In genomic region chr22:19143967-19144400, GRCh38 we compare ENCODE assay signal across 6 cellular contexts. TPM values are rescaled to one million over a fixed set of nuclear protein-coding genes. Genes with fewer than 3 reads are reported as not detected.
DNase-seq lines count a peak whose midpoint lies in the region; ATAC-seq and TF ChIP-seq lines count a peak whose summit lies in the region.

No MANE protein-coding gene starts in this region.

- H3K4me3 Mint-ChIP-seq in brain = peak overlapping the region; percentile 97 to 99 (median 99)
- peak overlapping the region; percentile 98 for H3K4me3 Mint-ChIP-seq in neural crest cell

- WGBS in heart left ventricle, 4 donors = 2 to 7% (median 3%) methylated on average over 17 of the region's 17 CpGs

- peaks cover 6 to 18% (median 13%) of the 10 kb centered on the region in 9 donors for H3K27me3 ChIP-seq in heart left ventricle

- DNase-seq in heart left ventricle (no peak), Right ventricle myocardium superior (no peak), neural crest cell (ENCODE audit: low read depth, low spot score) (no peak), NCI-H2107 (lab: John Stamatoyannopoulos, UW) (no peak), COLO668 (lab: John Stamatoyannopoulos, UW; ENCODE audit: unreplicated experiment) (no peak)

- H3K4me1 ChIP-seq in heart left ventricle = peaks cover 0 to 15% (median 9%) of the 10 kb centered on the region in 12 donors

- H3K27ac Mint-ChIP-seq in brain (peak overlapping the region; percentile 80 to 97 (median 92)), neural crest cell (ENCODE audit: unreplicated experiment) (peak overlapping the region; percentile 93)

- H3K27me3 Mint-ChIP-seq in brain (peaks cover 48% of the 10 kb centered on the region), neural crest cell (ENCODE audit: low read depth) (peaks cover 35% of the 10 kb centered on the region)

- intact Hi-C loops in heart left ventricle (cut with DNase I) = loop anchor here in 7 of 10 donors (5.0 to 10.0 kb wide), 7 partner anchors 33 to 491 kb away; partner anchors contain the start of genes CDC45 (in 2 of the 7), UFD1 (in 2 of the 7) and SLC25A1 (in 1 of the 7)
- intact Hi-C loops in Right ventricle myocardium superior (cut with DNase I) = loop anchor here (10.0 kb wide), 1 partner anchor 491 kb away; no protein-coding TSS in a partner anchor

- peaks cover 4 to 39% (median 36%) of the 10 kb centered on the region in 9 donors for H3K36me3 ChIP-seq in heart left ventricle

- peaks cover 0 to 4% (median 0%) of the 10 kb centered on the region in 5 experiments for H3K9me3 Mint-ChIP-seq in brain
- H3K9me3 Mint-ChIP-seq in neural crest cell = peaks cover 3% of the 10 kb centered on the region

- no peak for ATAC-seq in heart left ventricle
- no peak for ATAC-seq in Right ventricle myocardium superior (ENCODE audit: poor library complexity)

- peaks cover 24% of the 10 kb centered on the region for H3K4me1 Mint-ChIP-seq in brain
- H3K4me1 Mint-ChIP-seq in neural crest cell = peaks cover 12% of the 10 kb centered on the region

- TF ChIP-seq CTCF in heart left ventricle (IDR thresholded peaks at IDR 0.05) (no peak), brain (conservative IDR thresholded peaks at IDR 0.05) (no peak), neural crest cell (conservative IDR thresholded peaks at IDR 0.05) (no peak)

- H3K4me3 ChIP-seq in heart left ventricle = peak overlapping the region; percentile 61 to 94 (median 80)

- peak overlapping the region in 11 of 12 donors; percentile 3 to 86 (median 78) for H3K27ac ChIP-seq in heart left ventricle

- TF ChIP-seq POLR2A in heart left ventricle (IDR thresholded peaks at IDR 0.05) = no peak

- no peaks in the 10 kb centered on the region for H3K9me3 ChIP-seq in heart left ventricle

- H3K36me3 Mint-ChIP-seq in brain (peaks cover 34% of the 10 kb centered on the region), neural crest cell (ENCODE audit: low read depth) (no peaks in the 10 kb centered on the region)

RNA-seq across cellular contexts. Expression of gene ESS2, which starts 0.5 kb away (rescaled TPM):
- total RNA-seq in heart left ventricle (10 to 100 TPM in 4 of 9 donors, 1 to 10 TPM in 5; 7.8 to 14.4 (median 9.6) TPM), Right ventricle myocardium superior (6.7 TPM), neural crest cell (22.7 and 23.5 TPM in 2 replicates)
- polyA plus RNA-seq in heart left ventricle (10 to 100 TPM; 11.2 to 14.7 TPM), brain (ENCODE audit: insufficient read depth, low read depth, low replicate concordance) (30.4 TPM)

RNA-seq across cellular contexts. Expression of gene GSC2, which starts 6.1 kb away (rescaled TPM):
- total RNA-seq in heart left ventricle = not detected
- polyA plus RNA-seq in heart left ventricle = not detected
- total RNA-seq in Right ventricle myocardium superior = not detected
- polyA plus RNA-seq in brain (ENCODE audit: insufficient read depth, low read depth, low replicate concordance) = not detected
- not detected in 2 replicates for total RNA-seq in neural crest cell

RNA-seq across cellular contexts. Expression of gene TSSK2, which starts 12.9 kb away (rescaled TPM):
- total RNA-seq in heart left ventricle = under 1 TPM in 1 of 9 donors, not detected in 8; 0.12 TPM
- polyA plus RNA-seq in heart left ventricle = under 1 TPM; 0.04 to 0.19 TPM
- total RNA-seq in Right ventricle myocardium superior = not detected
- polyA plus RNA-seq in brain (ENCODE audit: insufficient read depth, low read depth, low replicate concordance) = not detected
- not detected in 2 replicates for total RNA-seq in neural crest cell

RNA-seq across cellular contexts. Expression of gene DGCR2, which starts 21.8 kb away (rescaled TPM):
- 10 to 100 TPM; 36.1 to 53.3 (median 41.2) TPM for total RNA-seq in heart left ventricle
- 10 to 100 TPM; 26.0 to 51.5 TPM for polyA plus RNA-seq in heart left ventricle
- total RNA-seq in Right ventricle myocardium superior = 29.7 TPM
- 67.4 TPM for polyA plus RNA-seq in brain (ENCODE audit: insufficient read depth, low read depth, low replicate concordance)
- 83.6 and 91.6 TPM in 2 replicates for total RNA-seq in neural crest cell

RNA-seq across cellular contexts. Expression of gene SLC25A1, which starts 34.6 kb away (rescaled TPM):
- total RNA-seq in heart left ventricle = 10 to 100 TPM; 16.1 to 35.8 (median 24.6) TPM
- 10 to 100 TPM; 28.4 to 28.8 TPM for polyA plus RNA-seq in heart left ventricle
- 26.6 TPM for total RNA-seq in Right ventricle myocardium superior
- 64.3 TPM for polyA plus RNA-seq in brain (ENCODE audit: insufficient read depth, low read depth, low replicate concordance)
- total RNA-seq in neural crest cell = 172 and 173 TPM in 2 replicates
